Comparison of ENCODE assay signal across 8 cellular contexts in genomic region chr5:127518319-127518621, GRCh38. TPM values are rescaled to one million over a fixed set of nuclear protein-coding genes. Genes with fewer than 3 reads are reported as not detected.
A peak's percentile ranks its signal among the peaks of the same experiment; 100 is the strongest.
DNase-seq lines count a peak whose midpoint lies in the region; ATAC-seq, FAIRE-seq and TF ChIP-seq lines count a peak whose summit lies in the region.

No MANE protein-coding gene starts in this region.

- H3K27ac Mint-ChIP-seq in IgD-negative memory B cell, result peak overlapping the region; percentile 71 to 87 (median 75)

- H3K79me2 ChIP-seq in K562 (ENCODE audit: control insufficient read depth, insufficient read depth, low read length), result peaks cover 51% of the 10 kb centered on the region

- POLR2A ChIA-PET in BJ (lab: Charles Lee) (interaction anchor here (0.5 kb wide), 1 partner anchor 423 kb away, joined by 4 read pairs; no protein-coding TSS in a partner anchor), K562 (lab: Yijun Ruan, JAX) (interaction anchor here (0.8 to 1.0 kb wide), 2 partner anchors 10 to 1004 kb away, joined by 3 to 4 read pairs; no protein-coding TSS in a partner anchor)

- no peak for FAIRE-seq in K562 (lab: Jason Lieb, UNC)

- H3K4me2 ChIP-seq in K562 (ENCODE audit: insufficient read depth, low read length), result peak overlapping the region; percentile 96

- H3K9me3 Mint-ChIP-seq in IgD-negative memory B cell, result peaks cover 3 to 5% (median 4%) of the 10 kb centered on the region in 3 donors

- H3K4me1 ChIP-seq in K562 (replicated peaks in 1 of 2; ENCODE audit: control insufficient read depth in 2 of 2, insufficient read depth in 2 of 2, low read length in 2 of 2), result peaks cover 9 to 12% of the 10 kb centered on the region in 2 experiments; a peak in 4 of 5 replicates
- peaks cover 23% of the 10 kb centered on the region for H3K4me1 ChIP-seq in lower lobe of right lung
- peaks cover 0 to 7% of the 10 kb centered on the region in 2 donors for H3K4me1 ChIP-seq in uterus

- 2% methylated on average over 10 of the region's 10 CpGs for WGBS in K562 (ENCODE audit: insufficient coverage, low coverage, missing lambda C conversion rate)

- H3K4me3 Mint-ChIP-seq in IgD-negative memory B cell, result peak overlapping the region; percentile 88 to 95 (median 94)

- no peak for TF ChIP-seq CTCF in BJ (IDR thresholded peaks at IDR 0.05; ENCODE audit: insufficient read depth, low read depth, low read length)
- TF ChIP-seq CTCF in K562 (IDR thresholded peaks at IDR 0.05 in 2 of 3, conservative IDR thresholded peaks at IDR 0.05 in 1 of 3; ENCODE audit: insufficient read depth in 2 of 3, low read depth in 1 of 3, low read length in 3 of 3), result no peak
- TF ChIP-seq CTCF in lower lobe of right lung (IDR thresholded peaks at IDR 0.05), result no peak
- no peak for TF ChIP-seq CTCF in uterus (IDR thresholded peaks at IDR 0.05)

- H3K4me3 ChIP-seq in BJ (ENCODE audit: low read depth, low read length) (peak overlapping the region; percentile 97), K562 (peak overlapping the region; percentile 97), lower lobe of right lung (peak overlapping the region; percentile 91), uterus (peak overlapping the region; percentile 70 to 99)

- no peaks in the 10 kb centered on the region for H3K9me1 ChIP-seq in K562 (ENCODE audit: control insufficient read depth, insufficient read depth, low read length)

- H3K9me3 ChIP-seq in K562 (replicated peaks; ENCODE audit: control insufficient read depth, insufficient read depth, low read depth, low read length) (0 out of 2 replicates have a peak, but pooled peaks cover 12% of the 10 kb centered on the region), lower lobe of right lung (peaks cover 9% of the 10 kb centered on the region), uterus (no peaks in the 10 kb centered on the region)

- peaks cover 23 to 29% (median 24%) of the 10 kb centered on the region in 3 donors for H3K4me1 Mint-ChIP-seq in IgD-negative memory B cell

- CTCF ChIA-PET in BJ (lab: Yijun Ruan, JAX), result no interaction called here
- CTCF ChIA-PET in K562 (lab: Yijun Ruan, JAX; ENCODE audit: low intra/inter-chr PET ratio), result no interaction called here

- H3K9ac ChIP-seq in K562 (ENCODE audit: insufficient read depth in 1 of 2, low read depth in 2 of 2, low read length in 2 of 2), result peak overlapping the region; percentile 95 to 99

- intact Hi-C loops in K562 (cut with micrococcal nuclease) (no loop called here), lower lobe of right lung (cut with DNase I) (no loop called here), uterus (cut with DNase I; ENCODE audit: low total_unique reads) (no loop called here)

- DNase-seq in BJ (ENCODE audit: low read depth) (peak; percentile 14), K562 (ENCODE audit: extremely low read depth in 1 of 4, low spot score in 3 of 4) (no peak), lower lobe of right lung (no peak), uterus (no peak), DMS53 (lab: John Stamatoyannopoulos, UW) (no peak), DMS53 treated with DMSO at 0.1 percent for 48 hours (lab: John Stamatoyannopoulos, UW; ENCODE audit: unreplicated experiment) (no peak)

- TF ChIP-seq POLR2A in K562 (conservative IDR thresholded peaks at IDR 0.05) (no peak), uterus (IDR thresholded peaks at IDR 0.05) (no peak)

- H2AFZ ChIP-seq in K562 (ENCODE audit: low read depth, low read length), result peak overlapping the region; percentile 97

- BruUV-seq in K562 (replicated peaks; lab: Mats Ljungman, UMichigan), result no TSS peak

- H4K20me1 ChIP-seq in K562 (replicated peaks; ENCODE audit: control insufficient read depth, insufficient read depth, low read length), result no peaks in the 10 kb centered on the region

- H3K27me3 Mint-ChIP-seq in IgD-negative memory B cell, result peaks cover 2% of the 10 kb centered on the region

- H3K27ac ChIP-seq in K562 (ENCODE audit: extremely low read depth, low read depth, low read length), result peak overlapping the region; percentile 94
- peak overlapping the region; percentile 86 for H3K27ac ChIP-seq in lower lobe of right lung
- H3K27ac ChIP-seq in uterus, result peak overlapping the region; percentile 72 to 80

- TF ChIP-seq EP300 in K562 (IDR thresholded peaks at IDR 0.05; ENCODE audit: low read length), result no peak

- H3K27me3 ChIP-seq in BJ (ENCODE audit: control insufficient read depth, insufficient read depth, low read length) (no peaks in the 10 kb centered on the region; the same call in 1 of the 2 replicates), K562 (ENCODE audit: control insufficient read depth in 2 of 2, insufficient read depth in 2 of 2, low read length in 2 of 2) (no peaks in the 10 kb centered on the region), lower lobe of right lung (ENCODE audit: low read depth) (no peaks in the 10 kb centered on the region), uterus (no peaks in the 10 kb centered on the region)

- ATAC-seq in GM19372 (IDR thresholded peaks at IDR 0.05; ENCODE audit: low read depth, unreplicated experiment) (peak; percentile 24), K562 (no peak), lower lobe of right lung (no peak)

- no peaks in the 10 kb centered on the region; the same call in 1 of the 2 replicates for H3K36me3 ChIP-seq in BJ (ENCODE audit: control insufficient read depth, insufficient read depth, low read length)
- peaks cover 31% of the 10 kb centered on the region for H3K36me3 ChIP-seq in K562 (ENCODE audit: control insufficient read depth, insufficient read depth, low read length)
- peaks cover 6% of the 10 kb centered on the region for H3K36me3 ChIP-seq in lower lobe of right lung
- H3K36me3 ChIP-seq in uterus, result no peaks in the 10 kb centered on the region

- no peak for TF ChIP-seq RAD21 in K562 (CRISPR knock-in tag; conservative IDR thresholded peaks at IDR 0.05 in 1 of 2, IDR thresholded peaks at IDR 0.05 in 1 of 2)

- peaks cover 8% of the 10 kb centered on the region for H3K36me3 Mint-ChIP-seq in IgD-negative memory B cell

- in situ Hi-C loops in K562 (cut with MboI), result no loop called here

TF ChIP-seq in K562, 482 proteins besides CTCF, POLR2A, EP300 and RAD21 (continues in another document):
- TF ChIP-seq PHF21A (IDR thresholded peaks at IDR 0.05; ENCODE audit: borderline replicate concordance, low read depth) (no peak), MITF (IDR thresholded peaks at IDR 0.05) (0 out of 2 replicates have a peak, but pooled peaks have one; percentile 1), ZFX (CRISPR knock-in tag; IDR thresholded peaks at IDR 0.05) (peak; percentile 40; the same call in 1 of the 2 replicates), BRD4 (IDR thresholded peaks at IDR 0.05) (no peak), CHD1 (IDR thresholded peaks at IDR 0.05; ENCODE audit: low read length) (peak; percentile 33), ZNF589 (CRISPR knock-in tag; IDR thresholded peaks at IDR 0.05; ENCODE audit: low read depth) (no peak), SP1 (CRISPR knock-in tag; IDR thresholded peaks at IDR 0.05) (no peak), MBD2 (IDR thresholded peaks at IDR 0.05; ENCODE audit: borderline replicate concordance, low read depth) (no peak), NFYB (IDR thresholded peaks at IDR 0.05; ENCODE audit: extremely low read depth, insufficient read length) (peak; percentile 7), KAT7 (CRISPR knock-in tag; IDR thresholded peaks at IDR 0.05; ENCODE audit: borderline replicate concordance) (0 out of 2 replicates have a peak, but pooled peaks have one; percentile 25), CGGBP1 (CRISPR knock-in tag; IDR thresholded peaks at IDR 0.05) (no peak), ZC3H11A (IDR thresholded peaks at IDR 0.05; ENCODE audit: low read depth, low read length) (no peak)

RNA-seq across cellular contexts. Expression of gene PRRC1, which starts 0.8 kb away (rescaled TPM):
- 71.3 and 84.0 TPM in 2 replicates for polyA plus RNA-seq in BJ (2011; rRNA removed)
- 69.9 and 92.2 TPM in 2 replicates for polyA minus RNA-seq in BJ (2011; rRNA and poly(A)+ RNA removed)
- 30.7 TPM for polyA plus RNA-seq in IgD-negative memory B cell
- 53.6 and 122 TPM in 2 replicates for total RNA-seq in K562 (2011; cell fraction: chromatin; rRNA removed; ENCODE audit: low replicate concordance)
- total RNA-seq in K562 (2011; cell fraction: nucleolus; rRNA removed), result 36.7 and 44.0 TPM in 2 replicates
- 65.5 and 95.0 TPM in 2 replicates for total RNA-seq in K562 (2011; cell fraction: nucleoplasm; rRNA removed)
- total RNA-seq in K562 (2014; rRNA removed), result 23.4 and 24.7 TPM in 2 replicates
- 39.1 and 39.2 TPM in 2 replicates for total RNA-seq in K562 (2014; rRNA removed; fragmentation: Illumina TruSeq; extraction: Trizol)
- 38.4 and 41.1 TPM in 2 replicates for total RNA-seq in K562 (2015; rRNA removed; fragmentation: Illumina TruSeq; extraction: Trizol)
- total RNA-seq in K562 (2021), result 48.0 and 51.4 TPM in 2 replicates
- 62.1 and 77.6 TPM in 2 replicates for polyA plus RNA-seq in K562 (2011; rRNA removed)
- 42.1 and 82.3 TPM in 2 replicates for polyA plus RNA-seq in K562 (2011; cell fraction: cytosol; rRNA removed)
- 60.0 and 97.1 TPM in 2 replicates for polyA plus RNA-seq in K562 (2011; cell fraction: nucleus; rRNA removed)
- 33.7 and 34.3 TPM in 2 replicates for polyA plus RNA-seq in K562 (2012)
- polyA plus RNA-seq in K562 (2014; fragmentation: Illumina TruSeq; extraction: Trizol), result 38.0 and 43.9 TPM in 2 replicates
- polyA plus RNA-seq in K562 (2014; fragmentation: Nextera tagmentation; extraction: Ambion mirVana), result 10 to 100 TPM; 44.3 to 68.7 TPM
- 28.9 and 32.2 TPM in 2 replicates for polyA plus RNA-seq in K562 (2014; rRNA removed)
- polyA minus RNA-seq in K562 (2011; rRNA and poly(A)+ RNA removed), result 194 and 197 TPM in 2 replicates
- 48.2 and 51.7 TPM in 2 replicates for polyA minus RNA-seq in K562 (2011; cell fraction: cytosol; rRNA and poly(A)+ RNA removed)
- 41.2 and 96.2 TPM in 2 replicates for polyA minus RNA-seq in K562 (2011; cell fraction: nucleus; rRNA and poly(A)+ RNA removed)
- 49.7 TPM for total RNA-seq in lower lobe of right lung
- 100 to 1,000 TPM in 2 of 4 donors, 10 to 100 TPM in 2; 32.9 to 109 (median 77.3) TPM for total RNA-seq in uterus
